In the genomic region with DNA sequence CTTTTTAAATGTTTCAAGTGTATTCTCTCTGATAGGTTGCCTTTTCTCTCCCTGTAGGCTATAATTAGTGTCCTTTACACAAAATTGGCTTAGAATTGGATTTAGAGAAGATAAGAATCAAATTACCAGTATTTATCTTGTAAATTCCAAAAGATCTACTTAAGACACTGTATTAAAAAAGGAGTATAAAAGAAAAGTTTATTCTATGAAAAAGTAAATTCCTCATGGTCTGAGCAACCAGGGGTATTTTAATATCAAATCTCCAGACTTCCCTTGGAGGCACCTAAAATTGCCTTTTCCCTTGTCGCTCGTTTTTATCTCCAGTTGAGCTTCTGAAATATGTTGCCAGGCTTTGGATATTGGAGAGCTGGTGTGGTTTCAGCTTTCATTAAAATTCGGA, we compare ENCODE assay signal across 14 cellular contexts.
"Had no signal": no experiment of that assay in that cellular context is flagged by ENCODE, and none has a peak within 500 bp of the region (broad histone marks: within the 10 kb centered on the region; RNA-seq: fewer than 3 reads in every experiment).

No MANE protein-coding gene starts in this region.

- H3K4me3 ChIP-seq: esophagus squamous epithelium, sigmoid colon, stomach had no signal

- H3K27me3 ChIP-seq: esophagus squamous epithelium, sigmoid colon, stomach had no signal

- H3K9me3 ChIP-seq: esophagus squamous epithelium, sigmoid colon, stomach had no signal

- H3K9me3 Mint-ChIP-seq: naive thymus-derived CD4-positive, alpha-beta T cell; type B pancreatic cell had no signal

- H3K36me3 Mint-ChIP-seq: type B pancreatic cell had no signal

- H3K4me3 Mint-ChIP-seq: naive thymus-derived CD4-positive, alpha-beta T cell; type B pancreatic cell had no signal

- H3K36me3 ChIP-seq: brain microvascular endothelial cell had no signal

- H3K27ac Mint-ChIP-seq: type B pancreatic cell had no signal

- DNase-seq: activated naive CD4-positive, alpha-beta T cell treated with anti-CD3 and anti-CD28 coated beads, Interleukin-2, amount 50 U/mL, for 16 hours; amygdala; brain microvascular endothelial cell; esophagus squamous epithelium; foreskin fibroblast; left colon; naive thymus-derived CD4-positive, alpha-beta T cell; sigmoid colon; stimulated activated CD4-positive, alpha-beta T cell treated with anti-CD3 and anti-CD28 coated beads, Interleukin-15, amount 100 ng/mL, for 24 hours; stimulated activated CD4-positive, alpha-beta T cell treated with anti-CD3 and anti-CD28 coated beads, Interleukin-4, amount 100 ng/mL, for 24 hours; stomach; T-helper 2 cell had no signal

- H3K27ac ChIP-seq: brain microvascular endothelial cell, esophagus squamous epithelium, sigmoid colon, stomach had no signal

- ATAC-seq: activated CD4-positive, CD25-positive, alpha-beta regulatory T cell treated with anti-CD3 and anti-CD28 coated beads, Interleukin-2, amount 50 U/mL, for 24 hours; left colon; naive thymus-derived CD4-positive, alpha-beta T cell had no signal
